2 cellular contexts compared by ENCODE assay signal in the genomic region with DNA sequence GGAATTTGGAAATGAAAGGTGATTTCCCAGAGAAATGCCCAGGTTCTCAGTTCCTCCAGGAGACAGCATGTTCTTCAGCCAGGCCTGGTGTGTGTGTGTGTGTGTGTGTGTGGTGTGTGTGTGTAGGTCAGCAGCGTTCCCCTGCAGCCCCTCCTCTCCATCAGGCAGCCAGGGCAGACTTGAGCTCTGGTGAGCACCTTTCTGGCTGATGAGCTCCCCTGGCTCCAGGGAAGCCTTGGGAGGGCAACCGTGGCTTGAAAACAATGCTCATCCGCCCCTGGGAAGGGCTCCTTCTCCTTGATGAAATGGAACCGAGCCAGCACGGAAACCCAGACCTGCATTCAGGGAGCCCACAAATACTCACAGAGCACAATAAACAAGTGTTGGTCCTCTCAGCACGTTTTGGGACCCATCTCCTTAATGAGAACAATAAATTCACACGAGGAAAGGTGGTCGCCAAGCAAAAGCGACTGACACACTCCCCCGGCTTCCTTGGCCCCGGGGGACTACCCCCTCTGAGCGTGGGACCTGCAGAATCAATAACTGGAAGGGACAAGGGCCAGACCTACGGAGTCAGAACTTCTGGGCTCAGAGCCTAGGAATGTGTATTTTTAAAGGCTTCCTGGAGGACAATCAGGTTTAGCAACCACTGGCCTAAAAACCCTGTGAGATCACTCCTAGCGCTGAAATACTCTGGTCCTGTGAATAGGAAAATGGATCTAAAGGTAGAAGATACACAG.
A peak's percentile ranks its signal among the peaks of the same experiment; 100 is the strongest.
TF ChIP-seq lines count a peak whose summit lies in the region.

No MANE protein-coding gene starts in this region.

TF ChIP-seq in GM23338, 12 proteins besides CTCF, POLR2A, EP300 and RAD21:
- TF ChIP-seq NANOG (IDR thresholded peaks at IDR 0.05; ENCODE audit: borderline replicate concordance) (no peak), ZNF331 (CRISPR knock-in tag; IDR thresholded peaks at IDR 0.05; ENCODE audit: low read depth) (no peak)

TF ChIP-seq in HepG2, 621 proteins besides CTCF, POLR2A, EP300 and RAD21:
- no peak for TF ChIP-seq ZNF589 (CRISPR knock-in tag; conservative IDR thresholded peaks at IDR 0.05)
- no peak for TF ChIP-seq MAFK (conservative IDR thresholded peaks at IDR 0.05 in 1 of 2, IDR thresholded peaks at IDR 0.05 in 1 of 2; ENCODE audit: low read length in 2 of 2)
- TF ChIP-seq, protein P1, sequence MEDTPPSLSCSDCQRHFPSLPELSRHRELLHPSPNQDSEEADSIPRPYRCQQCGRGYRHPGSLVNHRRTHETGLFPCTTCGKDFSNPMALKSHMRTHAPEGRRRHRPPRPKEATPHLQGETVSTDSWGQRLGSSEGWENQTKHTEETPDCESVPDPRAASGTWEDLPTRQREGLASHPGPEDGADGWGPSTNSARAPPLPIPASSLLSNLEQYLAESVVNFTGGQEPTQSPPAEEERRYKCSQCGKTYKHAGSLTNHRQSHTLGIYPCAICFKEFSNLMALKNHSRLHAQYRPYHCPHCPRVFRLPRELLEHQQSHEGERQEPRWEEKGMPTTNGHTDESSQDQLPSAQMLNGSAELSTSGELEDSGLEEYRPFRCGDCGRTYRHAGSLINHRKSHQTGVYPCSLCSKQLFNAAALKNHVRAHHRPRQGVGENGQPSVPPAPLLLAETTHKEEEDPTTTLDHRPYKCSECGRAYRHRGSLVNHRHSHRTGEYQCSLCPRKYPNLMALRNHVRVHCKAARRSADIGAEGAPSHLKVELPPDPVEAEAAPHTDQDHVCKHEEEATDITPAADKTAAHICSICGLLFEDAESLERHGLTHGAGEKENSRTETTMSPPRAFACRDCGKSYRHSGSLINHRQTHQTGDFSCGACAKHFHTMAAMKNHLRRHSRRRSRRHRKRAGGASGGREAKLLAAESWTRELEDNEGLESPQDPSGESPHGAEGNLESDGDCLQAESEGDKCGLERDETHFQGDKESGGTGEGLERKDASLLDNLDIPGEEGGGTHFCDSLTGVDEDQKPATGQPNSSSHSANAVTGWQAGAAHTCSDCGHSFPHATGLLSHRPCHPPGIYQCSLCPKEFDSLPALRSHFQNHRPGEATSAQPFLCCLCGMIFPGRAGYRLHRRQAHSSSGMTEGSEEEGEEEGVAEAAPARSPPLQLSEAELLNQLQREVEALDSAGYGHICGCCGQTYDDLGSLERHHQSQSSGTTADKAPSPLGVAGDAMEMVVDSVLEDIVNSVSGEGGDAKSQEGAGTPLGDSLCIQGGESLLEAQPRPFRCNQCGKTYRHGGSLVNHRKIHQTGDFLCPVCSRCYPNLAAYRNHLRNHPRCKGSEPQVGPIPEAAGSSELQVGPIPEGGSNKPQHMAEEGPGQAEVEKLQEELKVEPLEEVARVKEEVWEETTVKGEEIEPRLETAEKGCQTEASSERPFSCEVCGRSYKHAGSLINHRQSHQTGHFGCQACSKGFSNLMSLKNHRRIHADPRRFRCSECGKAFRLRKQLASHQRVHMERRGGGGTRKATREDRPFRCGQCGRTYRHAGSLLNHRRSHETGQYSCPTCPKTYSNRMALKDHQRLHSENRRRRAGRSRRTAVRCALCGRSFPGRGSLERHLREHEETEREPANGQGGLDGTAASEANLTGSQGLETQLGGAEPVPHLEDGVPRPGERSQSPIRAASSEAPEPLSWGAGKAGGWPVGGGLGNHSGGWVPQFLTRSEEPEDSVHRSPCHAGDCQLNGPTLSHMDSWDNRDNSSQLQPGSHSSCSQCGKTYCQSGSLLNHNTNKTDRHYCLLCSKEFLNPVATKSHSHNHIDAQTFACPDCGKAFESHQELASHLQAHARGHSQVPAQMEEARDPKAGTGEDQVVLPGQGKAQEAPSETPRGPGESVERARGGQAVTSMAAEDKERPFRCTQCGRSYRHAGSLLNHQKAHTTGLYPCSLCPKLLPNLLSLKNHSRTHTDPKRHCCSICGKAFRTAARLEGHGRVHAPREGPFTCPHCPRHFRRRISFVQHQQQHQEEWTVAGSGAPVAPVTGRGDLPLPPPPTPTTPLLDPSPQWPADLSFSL (CRISPR knock-in tag; IDR thresholded peaks at IDR 0.05): peak; percentile 48; the same call in 1 of the 2 replicates
- TF ChIP-seq REXO4 (CRISPR knock-in tag; IDR thresholded peaks at IDR 0.05; ENCODE audit: borderline replicate concordance): no peak
